18 cellular contexts compared by ENCODE assay signal in genomic region chr3:133238015-133238414, GRCh38.
DNase-seq lines count a peak whose midpoint lies in the region; ATAC-seq and TF ChIP-seq lines count a peak whose summit lies in the region.
"Had no signal": no experiment of that assay in that cellular context is flagged by ENCODE, and none has a peak within 500 bp of the region (broad histone marks: within the 10 kb centered on the region; RNA-seq: fewer than 3 reads in every experiment).

No MANE protein-coding gene starts in this region.

- H3K4me3 Mint-ChIP-seq in brain = no peak overlapping the region
- H3K4me3 Mint-ChIP-seq: CD4-positive, alpha-beta memory T cell had no signal

- intact Hi-C loops in left ventricle myocardium superior (cut with micrococcal nuclease) = no loop called here

- no peak for TF ChIP-seq POLR2A in upper lobe of left lung (IDR thresholded peaks at IDR 0.05)

- TF ChIP-seq EP300 in upper lobe of left lung (IDR thresholded peaks at IDR 0.05) = no peak

- H3K9me3 Mint-ChIP-seq in brain = peaks cover 0 to 12% (median 3%) of the 10 kb centered on the region in 5 experiments

- DNase-seq in left ventricle myocardium superior = no peak
- no peak for DNase-seq in right atrium auricular region (ENCODE audit: low spot score)
- DNase-seq in hepatic stellate cell (ENCODE audit: low spot score) = peak; percentile 11
- DNase-seq in islet precursor cell = no peak
- DNase-seq in SKM-1 treated with dmso at 0.1 percent for 144 hours (lab: John Stamatoyannopoulos, UW; ENCODE audit: unreplicated experiment) = no peak
- no peak for DNase-seq in upper lobe of left lung
- DNase-seq: 8988T; Calu3; CD4-positive, alpha-beta memory T cell; DMS53; NCI-H1417 treated with DMSO at 0.1 percent for 48 hours; NCI-H2029 treated with DMSO at 0.1 percent for 48 hours; NCI-H774; PC-9 had no signal

- H3K4me3 ChIP-seq in right atrium auricular region (no peak overlapping the region), upper lobe of left lung (no peak overlapping the region)
- H3K4me3 ChIP-seq: HAP-1, K562, PC-9 had no signal

- H3K27ac ChIP-seq in right atrium auricular region (no peak overlapping the region), upper lobe of left lung (no peak overlapping the region)
- H3K27ac ChIP-seq: PC-9 had no signal

- H3K36me3 ChIP-seq in right atrium auricular region (no peaks in the 10 kb centered on the region), upper lobe of left lung (no peaks in the 10 kb centered on the region)
- H3K36me3 ChIP-seq: HAP-1 had no signal

- peaks cover 10% of the 10 kb centered on the region for H3K27me3 Mint-ChIP-seq in brain

- no peaks in the 10 kb centered on the region for H3K36me3 Mint-ChIP-seq in brain
- H3K36me3 Mint-ChIP-seq: CD4-positive, alpha-beta memory T cell had no signal

- ATAC-seq in left ventricle myocardium superior (peak; percentile 23), upper lobe of left lung (ENCODE audit: low FRiP score in 2 of 2) (no peak), HG02623 (IDR thresholded peaks at IDR 0.05; ENCODE audit: unreplicated experiment) (no peak)
- ATAC-seq: K562 had no signal

- 78 to 82% methylated on average over 3 of the region's 3 CpGs for WGBS in upper lobe of left lung, 2 donors

- H3K9me3 ChIP-seq in right atrium auricular region = no peaks in the 10 kb centered on the region
- H3K9me3 ChIP-seq in upper lobe of left lung = no peaks in the 10 kb centered on the region
- H3K9me3 ChIP-seq: HAP-1 had no signal

- H3K27ac Mint-ChIP-seq in brain = peak overlapping the region in 4 of 5 experiments; percentile 35 to 95 (median 79)
- H3K27ac Mint-ChIP-seq: CD4-positive, alpha-beta memory T cell had no signal

- TF ChIP-seq CTCF in right atrium auricular region (IDR thresholded peaks at IDR 0.05) (no peak), brain (conservative IDR thresholded peaks at IDR 0.05) (no peak), upper lobe of left lung (IDR thresholded peaks at IDR 0.05) (no peak)

- H3K4me1 ChIP-seq in right atrium auricular region = no peaks in the 10 kb centered on the region
- H3K4me1 ChIP-seq in upper lobe of left lung = peaks cover 0 to 4% (median 2%) of the 10 kb centered on the region in 4 donors
- H3K4me1 ChIP-seq: HAP-1 had no signal

- peaks cover 15% of the 10 kb centered on the region for H3K4me1 Mint-ChIP-seq in brain
- H3K4me1 Mint-ChIP-seq: CD4-positive, alpha-beta memory T cell had no signal

- no peaks in the 10 kb centered on the region for H3K27me3 ChIP-seq in right atrium auricular region
- H3K27me3 ChIP-seq in upper lobe of left lung = no peaks in the 10 kb centered on the region
